In the genomic region with DNA sequence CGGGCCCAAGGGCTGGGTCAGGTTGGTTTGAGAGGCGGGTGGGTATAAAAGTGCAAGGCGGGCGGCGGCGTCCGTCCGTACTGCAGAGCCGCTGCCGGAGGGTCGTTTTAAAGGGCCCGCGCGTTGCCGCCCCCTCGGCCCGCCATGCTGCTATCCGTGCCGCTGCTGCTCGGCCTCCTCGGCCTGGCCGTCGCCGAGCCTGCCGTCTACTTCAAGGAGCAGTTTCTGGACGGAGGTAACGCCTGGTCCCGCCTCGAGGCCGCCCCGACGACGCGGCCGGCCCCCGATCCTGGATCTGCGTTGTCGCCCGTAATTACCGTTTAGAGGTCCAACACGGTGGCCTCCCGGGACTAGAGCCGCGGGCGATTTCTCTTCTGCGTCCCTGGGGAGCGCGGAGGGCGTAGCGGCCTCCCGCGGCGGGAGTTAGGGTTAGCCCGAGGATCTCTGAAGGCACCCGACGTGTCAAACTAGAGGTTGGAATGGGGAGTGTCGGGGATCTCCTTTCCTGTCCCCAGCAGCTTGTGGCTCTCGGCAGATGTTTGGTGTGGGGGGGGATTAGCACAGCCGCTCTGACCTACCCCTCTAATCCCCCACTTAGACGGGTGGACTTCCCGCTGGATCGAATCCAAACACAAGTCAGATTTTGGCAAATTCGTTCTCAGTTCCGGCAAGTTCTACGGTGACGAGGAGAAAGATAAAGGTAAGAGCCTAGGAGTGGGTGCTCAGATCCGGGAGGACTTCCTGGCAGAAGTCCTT, we compare ENCODE assay signal across 8 cellular contexts. TPM values are rescaled to one million over a fixed set of nuclear protein-coding genes. Genes with fewer than 3 reads are reported as not detected.
A peak's percentile ranks its signal among the peaks of the same experiment; 100 is the strongest.
DNase-seq lines count a peak whose midpoint lies in the region; ATAC-seq, FAIRE-seq and TF ChIP-seq lines count a peak whose summit lies in the region.

A gene (plus strand): TSS at position 74 of the 756 bp plus-strand sequence. CDS start 71 bp downstream, at position 145.

- H3K27ac ChIP-seq in A549 (peak within 1 kb of the TSS; percentile 97), psoas muscle (peak within 1 kb of the TSS; percentile 98)

- no peak for TF ChIP-seq RAD21 in A549 (conservative IDR thresholded peaks at IDR 0.05 in 1 of 2, IDR thresholded peaks at IDR 0.05 in 1 of 2)

- ATAC-seq in A549 (peak; percentile 40 to 47; a peak in 5 of 6 replicates), GM18498 (IDR thresholded peaks at IDR 0.05; ENCODE audit: unreplicated experiment) (peak; percentile 8), psoas muscle (peak; percentile 30 to 59 (median 48)), HG02642 (IDR thresholded peaks at IDR 0.05; ENCODE audit: poor library complexity, unreplicated experiment) (no peak)

- no peak for TF ChIP-seq CTCF in A549 (IDR thresholded peaks at IDR 0.05)
- no peak for TF ChIP-seq CTCF in LNCaP clone FGC (IDR thresholded peaks at IDR 0.05; ENCODE audit: control insufficient read depth, extremely low read depth, insufficient read depth)
- TF ChIP-seq CTCF in psoas muscle (IDR thresholded peaks at IDR 0.05) = peak; percentile 25

- WGBS in A549 (ENCODE audit: missing lambda C conversion rate) = 2% methylated on average over 11 of the region's 67 CpGs
- 0% methylated on average over 45 to 67 of the region's 67 CpGs for WGBS in psoas muscle, 3 donors

- H3K4me3 ChIP-seq in A549 (peak within 1 kb of the TSS; percentile 100), LNCaP clone FGC (ENCODE audit: low read depth, low read length) (peak within 1 kb of the TSS; percentile 85), psoas muscle (peak within 1 kb of the TSS; percentile 98)

- TF ChIP-seq POLR2A in A549 (IDR thresholded peaks at IDR 0.05; ENCODE audit: low read length) = peak; percentile 93

- H3K27me3 ChIP-seq in psoas muscle (ENCODE audit: insufficient read depth in 3 of 3, low read length in 2 of 3) = no peaks in the 10 kb centered on the region

- CTCF ChIA-PET in A549 (lab: Yijun Ruan, JAX) = interaction anchor here (0.6 to 1.4 kb wide), 3 partner anchors 9 to 25 kb away, joined by 3 to 4 read pairs (median 3); no protein-coding TSS in a partner anchor

- H3K4me2 ChIP-seq in A549 = peak within 1 kb of the TSS; percentile 99

- H3K4me1 ChIP-seq in A549 (peaks cover 22% of the 10 kb centered on the region), psoas muscle (peaks cover 23% of the 10 kb centered on the region)

- no peak for TF ChIP-seq EP300 in A549 (IDR thresholded peaks at IDR 0.05)

- intact Hi-C loops in cardiac septum (cut with DNase I) = no loop called here
- intact Hi-C loops in psoas muscle (cut with DNase I) = loop anchor here in 1 of 2 donors (10.0 kb wide), 1 partner anchor 134 kb away; a partner anchor contains a TSS

- no peak for FAIRE-seq in A549 (lab: Jason Lieb, UNC)

- DNase-seq in A549 (ENCODE audit: low read depth in 1 of 2, low spot score in 1 of 2) (peak in 1 of 2 experiments; percentile 37), LNCaP clone FGC (ENCODE audit: low read depth) (no peak), cardiac septum (ENCODE audit: low spot score) (no peak), psoas muscle (peak in 1 of 2 donors; percentile 78), DMS79 (lab: John Stamatoyannopoulos, UW) (no peak)
- DNase-seq in activated naive CD4-positive, alpha-beta T cell treated with anti-CD3 and anti-CD28 coated beads, Interleukin-2, amount 50 U/mL, for 16 hours = peak; percentile 45

- POLR2A ChIA-PET in A549 (lab: Yijun Ruan, JAX) = interaction anchor here (1.0 kb wide), 1 partner anchor 7 kb away, joined by 3 read pairs; a partner anchor contains a TSS

- peaks cover 13 to 45% of the 10 kb centered on the region in 2 donors for H3K36me3 ChIP-seq in psoas muscle (ENCODE audit: insufficient read depth in 1 of 2, low read depth in 1 of 2)

- H3K9me3 ChIP-seq in A549 (no peaks in the 10 kb centered on the region), psoas muscle (no peaks in the 10 kb centered on the region)

TF ChIP-seq in A549, 52 proteins besides CTCF, POLR2A, EP300 and RAD21:
- TF ChIP-seq, protein P1, sequence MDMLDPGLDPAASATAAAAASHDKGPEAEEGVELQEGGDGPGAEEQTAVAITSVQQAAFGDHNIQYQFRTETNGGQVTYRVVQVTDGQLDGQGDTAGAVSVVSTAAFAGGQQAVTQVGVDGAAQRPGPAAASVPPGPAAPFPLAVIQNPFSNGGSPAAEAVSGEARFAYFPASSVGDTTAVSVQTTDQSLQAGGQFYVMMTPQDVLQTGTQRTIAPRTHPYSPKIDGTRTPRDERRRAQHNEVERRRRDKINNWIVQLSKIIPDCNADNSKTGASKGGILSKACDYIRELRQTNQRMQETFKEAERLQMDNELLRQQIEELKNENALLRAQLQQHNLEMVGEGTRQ (IDR thresholded peaks at IDR 0.05) = no peak
- TF ChIP-seq FOSB (CRISPR knock-in tag; IDR thresholded peaks at IDR 0.05) (no peak), HOXB13 (CRISPR knock-in tag; IDR thresholded peaks at IDR 0.05; ENCODE audit: low read depth) (no peak), ZFP36 (IDR thresholded peaks at IDR 0.05; ENCODE audit: borderline replicate concordance, partially characterized antibody) (no peak), NFE2L2 (conservative IDR thresholded peaks at IDR 0.05; ENCODE audit: low read length) (no peak), TFCP2L1 (CRISPR knock-in tag; IDR thresholded peaks at IDR 0.05) (no peak), RFX5 (IDR thresholded peaks at IDR 0.05) (no peak), PHF8 (IDR thresholded peaks at IDR 0.05; ENCODE audit: borderline replicate concordance, low read depth) (peak; percentile 95), ZSCAN20 (CRISPR knock-in tag; IDR thresholded peaks at IDR 0.05) (no peak), ESRRA (IDR thresholded peaks at IDR 0.05; ENCODE audit: borderline replicate concordance, low read length) (no peak), MAZ (IDR thresholded peaks at IDR 0.05; ENCODE audit: borderline replicate concordance, low read depth, low read length) (no peak), CBX8 (IDR thresholded peaks at IDR 0.05) (no peak), KDM5A (IDR thresholded peaks at IDR 0.05) (0 out of 2 replicates have a peak, but pooled peaks have one; percentile 30), JUN (IDR thresholded peaks at IDR 0.05) (peak; percentile 56 to 93), RARB (CRISPR knock-in tag; IDR thresholded peaks at IDR 0.05) (no peak), RNF2 (IDR thresholded peaks at IDR 0.05; ENCODE audit: borderline replicate concordance, low read depth) (no peak), MYC (IDR thresholded peaks at IDR 0.05; ENCODE audit: borderline replicate concordance, low read length) (no peak), HOXB5 (CRISPR knock-in tag; IDR thresholded peaks at IDR 0.05) (no peak), MAFK (IDR thresholded peaks at IDR 0.05; ENCODE audit: partially characterized antibody) (no peak), CEBPB (IDR thresholded peaks at IDR 0.05) (no peak), CHD4 (IDR thresholded peaks at IDR 0.05; ENCODE audit: borderline replicate concordance) (no peak)
- TF ChIP-seq, protein P2, sequence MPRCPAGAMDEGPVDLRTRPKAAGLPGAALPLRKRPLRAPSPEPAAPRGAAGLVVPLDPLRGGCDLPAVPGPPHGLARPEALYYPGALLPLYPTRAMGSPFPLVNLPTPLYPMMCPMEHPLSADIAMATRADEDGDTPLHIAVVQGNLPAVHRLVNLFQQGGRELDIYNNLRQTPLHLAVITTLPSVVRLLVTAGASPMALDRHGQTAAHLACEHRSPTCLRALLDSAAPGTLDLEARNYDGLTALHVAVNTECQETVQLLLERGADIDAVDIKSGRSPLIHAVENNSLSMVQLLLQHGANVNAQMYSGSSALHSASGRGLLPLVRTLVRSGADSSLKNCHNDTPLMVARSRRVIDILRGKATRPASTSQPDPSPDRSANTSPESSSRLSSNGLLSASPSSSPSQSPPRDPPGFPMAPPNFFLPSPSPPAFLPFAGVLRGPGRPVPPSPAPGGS (IDR thresholded peaks at IDR 0.05) = peak; percentile 88; the same call in 2 of the 3 replicates
- TF ChIP-seq, protein P3, sequence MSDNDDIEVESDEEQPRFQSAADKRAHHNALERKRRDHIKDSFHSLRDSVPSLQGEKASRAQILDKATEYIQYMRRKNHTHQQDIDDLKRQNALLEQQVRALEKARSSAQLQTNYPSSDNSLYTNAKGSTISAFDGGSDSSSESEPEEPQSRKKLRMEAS (IDR thresholded peaks at IDR 0.05) = no peak
- TF ChIP-seq, protein P4, sequence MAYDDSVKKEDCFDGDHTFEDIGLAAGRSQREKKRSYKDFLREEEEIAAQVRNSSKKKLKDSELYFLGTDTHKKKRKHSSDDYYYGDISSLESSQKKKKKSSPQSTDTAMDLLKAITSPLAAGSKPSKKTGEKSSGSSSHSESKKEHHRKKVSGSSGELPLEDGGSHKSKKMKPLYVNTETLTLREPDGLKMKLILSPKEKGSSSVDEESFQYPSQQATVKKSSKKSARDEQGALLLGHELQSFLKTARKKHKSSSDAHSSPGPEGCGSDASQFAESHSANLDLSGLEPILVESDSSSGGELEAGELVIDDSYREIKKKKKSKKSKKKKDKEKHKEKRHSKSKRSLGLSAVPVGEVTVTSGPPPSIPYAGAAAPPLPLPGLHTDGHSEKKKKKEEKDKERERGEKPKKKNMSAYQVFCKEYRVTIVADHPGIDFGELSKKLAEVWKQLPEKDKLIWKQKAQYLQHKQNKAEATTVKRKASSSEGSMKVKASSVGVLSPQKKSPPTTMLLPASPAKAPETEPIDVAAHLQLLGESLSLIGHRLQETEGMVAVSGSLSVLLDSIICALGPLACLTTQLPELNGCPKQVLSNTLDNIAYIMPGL (CRISPR knock-in tag; IDR thresholded peaks at IDR 0.05; ENCODE audit: borderline replicate concordance) = no peak
- TF ChIP-seq, protein P5, sequence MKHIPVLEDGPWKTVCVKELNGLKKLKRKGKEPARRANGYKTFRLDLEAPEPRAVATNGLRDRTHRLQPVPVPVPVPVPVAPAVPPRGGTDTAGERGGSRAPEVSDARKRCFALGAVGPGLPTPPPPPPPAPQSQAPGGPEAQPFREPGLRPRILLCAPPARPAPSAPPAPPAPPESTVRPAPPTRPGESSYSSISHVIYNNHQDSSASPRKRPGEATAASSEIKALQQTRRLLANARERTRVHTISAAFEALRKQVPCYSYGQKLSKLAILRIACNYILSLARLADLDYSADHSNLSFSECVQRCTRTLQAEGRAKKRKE (CRISPR knock-in tag; IDR thresholded peaks at IDR 0.05; ENCODE audit: low read depth) = no peak

RNA-seq across cellular contexts. Expression of the gene that starts here (rescaled TPM):
- polyA plus RNA-seq in A549 (2011; rRNA removed) (356 and 419 TPM in 2 replicates), A549 (2017; fragmentation: RNase III; extraction: RNeasy Plus Mini Kit Qiagen cat#74134 plus additional on column Dnase treatment) (484 to 507 TPM (median 494 TPM) in 3 replicates), psoas muscle (100 to 1,000 TPM; 134 to 273 (median 146) TPM)
- polyA plus RNA-seq in A549 (2012; cell fraction: cytosol; rRNA removed) = 378 and 414 TPM in 2 replicates
- 343 and 404 TPM in 2 replicates for polyA plus RNA-seq in A549 (2012; cell fraction: nucleus; rRNA removed)
- polyA minus RNA-seq in A549 (2011; rRNA and poly(A)+ RNA removed) = 427 and 530 TPM in 2 replicates
- total RNA-seq in cardiac septum (412 TPM), psoas muscle (100 to 1,000 TPM; 124 to 219 (median 175) TPM)
